In the genomic region with DNA sequence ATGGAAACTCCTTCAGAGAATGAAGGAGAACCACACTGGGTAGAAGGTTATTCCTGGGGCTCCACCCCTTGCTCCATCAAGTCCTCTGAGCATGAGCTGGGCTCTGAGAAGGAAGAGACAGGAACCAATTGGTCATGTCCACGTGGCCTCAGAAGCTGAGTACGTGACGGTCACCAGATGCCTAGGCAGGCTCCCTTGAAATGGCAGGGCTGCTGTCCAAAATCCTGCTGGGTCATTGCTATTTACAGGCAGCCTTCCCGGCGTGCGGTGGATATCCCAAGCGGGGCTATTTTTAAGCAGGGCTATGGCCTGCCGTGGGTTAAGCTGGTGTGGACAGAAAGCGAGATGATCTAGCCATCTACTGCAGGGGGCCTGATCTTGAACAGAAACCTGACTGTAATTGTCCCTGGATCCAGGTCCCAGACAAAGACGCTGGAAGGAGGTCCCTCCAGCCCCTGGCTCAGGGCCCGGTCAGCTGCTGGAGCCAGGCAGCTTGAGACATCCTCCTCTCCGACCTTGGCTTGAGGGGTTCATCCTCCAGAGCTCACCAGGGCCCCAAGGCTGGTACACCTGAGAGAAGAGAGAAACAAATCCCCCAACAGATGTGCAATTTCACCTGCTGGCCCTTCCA, we compare ENCODE assay signal across 10 cellular contexts. TPM values are rescaled to one million over a fixed set of nuclear protein-coding genes. Genes with fewer than 3 reads are reported as not detected.
DNase-seq lines count a peak whose midpoint lies in the region; TF ChIP-seq lines count a peak whose summit lies in the region.
"Had no signal": no experiment of that assay in that cellular context is flagged by ENCODE, and none has a peak within 500 bp of the region (broad histone marks: within the 10 kb centered on the region; RNA-seq: fewer than 3 reads in every experiment).

No MANE protein-coding gene starts in this region.

- in situ Hi-C loops in brain microvascular endothelial cell (cut with HindIII; ENCODE audit: low pct_ligation_motif_present, low sequenced_read_pairs), result no loop called here

- TF ChIP-seq POLR2A in prostate gland (IDR thresholded peaks at IDR 0.05), result no peak

- intact Hi-C loops in prostate gland (cut with DNase I), result loop anchor here (5.0 kb wide), 1 partner anchor 70 kb away; a partner anchor contains a TSS

- WGBS in prostate gland, result 59% methylated on average over 12 of the region's 12 CpGs

- H3K27ac ChIP-seq in brain microvascular endothelial cell (no peak overlapping the region), prostate gland (peak overlapping the region; percentile 13 to 67)

- H3K36me3 ChIP-seq in brain microvascular endothelial cell (replicated peaks) (no peaks in the 10 kb centered on the region), prostate gland (no peaks in the 10 kb centered on the region)

- H3K4me1 ChIP-seq in prostate gland (replicated peaks), result no peaks in the 10 kb centered on the region

- H3K27me3 ChIP-seq in brain microvascular endothelial cell (replicated peaks) (no peaks in the 10 kb centered on the region), prostate gland (replicated peaks; ENCODE audit: insufficient read depth) (no peaks in the 10 kb centered on the region)

- no peaks in the 10 kb centered on the region for H3K9me3 ChIP-seq in prostate gland

- TF ChIP-seq CTCF in brain microvascular endothelial cell (IDR thresholded peaks at IDR 0.05; ENCODE audit: low read depth, low read length, missing control alignments), result no peak
- TF ChIP-seq CTCF in prostate gland (IDR thresholded peaks at IDR 0.05), result no peak

- peak; percentile 35 for DNase-seq in Ammon's horn (ENCODE audit: low spot score)
- DNase-seq in brain microvascular endothelial cell, result no peak
- peak; percentile 73 for DNase-seq in hepatic stellate cell (ENCODE audit: low spot score)
- DNase-seq in prostate gland (ENCODE audit: low spot score), result no peak
- no peak for DNase-seq in OCI-M2 (lab: John Stamatoyannopoulos, UW; ENCODE audit: unreplicated experiment)
- DNase-seq in NCI-H128 (lab: John Stamatoyannopoulos, UW; ENCODE audit: unreplicated experiment), result no peak
- no peak for DNase-seq in T-helper 2 cell
- DNase-seq in NCI-H2107 (lab: John Stamatoyannopoulos, UW), result no peak
- DNase-seq: stimulated activated naive CD4-positive, alpha-beta T cell had no signal

- peak overlapping the region; percentile 47 for H3K4me3 ChIP-seq in brain microvascular endothelial cell (ENCODE audit: low read depth, low read length)
- H3K4me3 ChIP-seq in prostate gland, result peak overlapping the region; percentile 20 to 32

RNA-seq across cellular contexts. Expression of a gene that starts 0.6 kb away (rescaled TPM):
- 10 to 100 TPM in 1 of 2 donors, 1 to 10 TPM in 1; 9.8 to 25.4 TPM for total RNA-seq in prostate gland
- total RNA-seq: HT1080 had no signal

Comparison
In these comparisons a context has a peak if more than half of its experiments do, and no peak if none do; other contexts are left out.
1. DNase-seq: peak in Ammon's horn (single experiment) and hepatic stellate cell (single experiment); none in brain microvascular endothelial cell (single experiment), prostate gland (single experiment), OCI-M2 (single experiment), NCI-H128 (single experiment), T-helper 2 cell (0 of 5) and NCI-H2107 (single experiment).